ENCODE assay signal across 8 cellular contexts in genomic region chr6:89819336-89820130, GRCh38. TPM values are rescaled to one million over a fixed set of nuclear protein-coding genes. Genes with fewer than 3 reads are reported as not detected.
DNase-seq lines count a peak whose midpoint lies in the region; ATAC-seq and TF ChIP-seq lines count a peak whose summit lies in the region.

Gene MDN1 (minus strand): TSS chr6:89819794. CDS start chr6:89819607, 187 bp downstream.

- no peaks in the 10 kb centered on the region for H3K27me3 Mint-ChIP-seq in activated naive CD4-positive, alpha-beta T cell treated with anti-CD3 and anti-CD28 coated beads, Interleukin-2, amount 50 U/mL, for 24 hours

- no peaks in the 10 kb centered on the region for H3K27me3 ChIP-seq in suprapubic skin

- peaks cover 26% of the 10 kb centered on the region for H3K4me1 ChIP-seq in suprapubic skin

- TF ChIP-seq POLR2A in suprapubic skin (IDR thresholded peaks at IDR 0.05): peak in 1 of 2 donors; percentile 15

- H3K4me3 Mint-ChIP-seq in activated naive CD4-positive, alpha-beta T cell treated with anti-CD3 and anti-CD28 coated beads, Interleukin-2, amount 50 U/mL, for 24 hours: peak within 1 kb of the TSS; percentile 97

- no peak for TF ChIP-seq CTCF in suprapubic skin (IDR thresholded peaks at IDR 0.05)

- under 1% methylated on average over 38 of the region's 65 CpGs for WGBS in suprapubic skin

- peak within 1 kb of the TSS; percentile 93 for H3K27ac ChIP-seq in suprapubic skin

- H3K27ac Mint-ChIP-seq in activated naive CD4-positive, alpha-beta T cell treated with anti-CD3 and anti-CD28 coated beads, Interleukin-2, amount 50 U/mL, for 24 hours: peak within 1 kb of the TSS; percentile 100

- H3K4me3 ChIP-seq in GM08714 (ENCODE audit: low read length) (peak within 1 kb of the TSS; percentile 91), suprapubic skin (peak within 1 kb of the TSS; percentile 88)

- H3K4me1 Mint-ChIP-seq in activated naive CD4-positive, alpha-beta T cell treated with anti-CD3 and anti-CD28 coated beads, Interleukin-2, amount 50 U/mL, for 24 hours: peaks cover 27% of the 10 kb centered on the region

- ATAC-seq in HG02588 (IDR thresholded peaks at IDR 0.05; ENCODE audit: unreplicated experiment) (peak; percentile 96), SK-N-SH treated with all-trans-retinoic acid at 6 μM for 48 hours (peak; percentile 99)

- no peaks in the 10 kb centered on the region for H3K36me3 ChIP-seq in suprapubic skin

- TF ChIP-seq EP300 in suprapubic skin (IDR thresholded peaks at IDR 0.05): no peak

- H3K9me3 Mint-ChIP-seq in activated naive CD4-positive, alpha-beta T cell treated with anti-CD3 and anti-CD28 coated beads, Interleukin-2, amount 50 U/mL, for 24 hours: no peaks in the 10 kb centered on the region

- H3K36me3 Mint-ChIP-seq in activated naive CD4-positive, alpha-beta T cell treated with anti-CD3 and anti-CD28 coated beads, Interleukin-2, amount 50 U/mL, for 24 hours: peaks cover 5% of the 10 kb centered on the region

- H3K9me3 ChIP-seq in suprapubic skin: no peaks in the 10 kb centered on the region

- DNase-seq in NCI-H1092 (lab: John Stamatoyannopoulos, UW) (peak; percentile 89), globus pallidus (ENCODE audit: low spot score) (peak; percentile 92), nucleus accumbens (lab: John Stamatoyannopoulos, UW) (peak; percentile 30 to 95 (median 83)), suprapubic skin (ENCODE audit: low spot score in 2 of 2) (peak; percentile 93 to 94)

TF ChIP-seq in SK-N-SH treated with all-trans-retinoic acid at 6 μM for 48 hours, 23 proteins besides CTCF, POLR2A, EP300 and RAD21:
- TF ChIP-seq OSR1 (CRISPR knock-in tag; IDR thresholded peaks at IDR 0.05): no peak
- 0 out of 2 replicates have a peak, but pooled peaks have one; percentile 13 for TF ChIP-seq ZFP3 (CRISPR knock-in tag; IDR thresholded peaks at IDR 0.05)
- TF ChIP-seq ZNF8 (CRISPR knock-in tag; IDR thresholded peaks at IDR 0.05): peak; percentile 30; the same call in 1 of the 2 replicates
- TF ChIP-seq CSRNP3 (CRISPR knock-in tag; IDR thresholded peaks at IDR 0.05): no peak

RNA-seq across cellular contexts. Expression of gene MDN1, which starts in this region (rescaled TPM):
- 10 to 100 TPM; 33.1 to 70.4 (median 44.5) TPM for total RNA-seq in suprapubic skin

Comparison
In these comparisons a context has a peak if more than half of its experiments do, and no peak if none do; other contexts are left out.
1. Peak in every context shown above with its lines: DNase-seq, ATAC-seq, H3K4me3 ChIP-seq and H3K27ac ChIP-seq.